Comparison of ENCODE assay signal across 1 cellular context in genomic region chr7:149862156-149862555, GRCh38.
TF ChIP-seq lines count a peak whose summit lies in the region.

No MANE protein-coding gene starts in this region.

TF ChIP-seq in H1, 55 proteins besides CTCF, POLR2A, EP300 and RAD21:
- TF ChIP-seq PHF8 (conservative IDR thresholded peaks at IDR 0.05; ENCODE audit: low read depth, low read length) (no peak), SIN3A (conservative IDR thresholded peaks at IDR 0.05 in 1 of 2, IDR thresholded peaks at IDR 0.05 in 1 of 2; ENCODE audit: low read depth in 1 of 2, low read length in 2 of 2) (no peak), CEBPB (IDR thresholded peaks at IDR 0.05; ENCODE audit: low read depth, low read length) (no peak), YY1 (IDR thresholded peaks at IDR 0.05; ENCODE audit: low read depth, low read length) (no peak), TAF1 (IDR thresholded peaks at IDR 0.05; ENCODE audit: low read depth, low read length) (no peak), BCL11A (IDR thresholded peaks at IDR 0.05; ENCODE audit: low read depth in 2 of 2, low read length in 2 of 2) (no peak)
